19 cellular contexts compared by ENCODE assay signal in genomic region chr7:66356277-66356721, GRCh38.
DNase-seq lines count a peak whose midpoint lies in the region; ATAC-seq, FAIRE-seq and TF ChIP-seq lines count a peak whose summit lies in the region.
"Had no signal": no experiment of that assay in that cellular context is flagged by ENCODE, and none has a peak within 500 bp of the region (broad histone marks: within the 10 kb centered on the region; RNA-seq: fewer than 3 reads in every experiment).

No MANE protein-coding gene starts in this region.

- H3K4me1 Mint-ChIP-seq in T-cell: no peaks in the 10 kb centered on the region
- H3K4me1 Mint-ChIP-seq: activated CD4-positive, alpha-beta memory T cell treated with anti-CD3 and anti-CD28 coated beads, Interleukin-2, amount 10 ng/mL, durations not matched to agents 7 days and 5 days; CD4-positive, alpha-beta memory T cell; stimulated activated memory B cell treated with anti-CD40 and anti-IgM and Interleukin-4, amounts not matched to agents 10 μg/mL and 1 μg/mL and 100 μg/mL, for 72 hours had no signal

- no peaks in the 10 kb centered on the region for H3K9me3 ChIP-seq in small intestine (ENCODE audit: control insufficient read depth, low read depth)
- H3K9me3 ChIP-seq: uterus had no signal

- no peaks in the 10 kb centered on the region for H3K9me3 Mint-ChIP-seq in T-cell
- H3K9me3 Mint-ChIP-seq: activated CD4-positive, alpha-beta memory T cell treated with anti-CD3 and anti-CD28 coated beads, Interleukin-2, amount 10 ng/mL, durations not matched to agents 7 days and 5 days; CD4-positive, alpha-beta memory T cell; stimulated activated memory B cell treated with anti-CD40 and anti-IgM and Interleukin-4, amounts not matched to agents 10 μg/mL and 1 μg/mL and 100 μg/mL, for 72 hours had no signal

- ATAC-seq in HG03045 (IDR thresholded peaks at IDR 0.05; ENCODE audit: unreplicated experiment) (no peak), T-cell (replicated peaks in 1 of 4) (no peak)
- ATAC-seq: stimulated activated memory B cell treated with anti-CD40 and anti-IgM and Interleukin-4, amounts not matched to agents 10 μg/mL and 1 μg/mL and 100 μg/mL, for 72 hours had no signal

- DNase-seq in H4 (ENCODE audit: low spot score) (peak; percentile 77), amniotic epithelial cell (ENCODE audit: low read depth) (peak; percentile 61), foreskin fibroblast (peak; percentile 34 to 74), small intestine (peak; percentile 76), T1000 (lab: John Stamatoyannopoulos, UW) (no peak), AG20443 (ENCODE audit: low spot score) (no peak), T-cell (no peak)
- DNase-seq: activated CD4-positive, alpha-beta memory T cell treated with anti-CD3 and anti-CD28 coated beads, Interleukin-2, amount 10 ng/mL, durations not matched to agents 7 days and 5 days; amniotic stem cell; CD4-positive, alpha-beta memory T cell; cortex of kidney; KG1; NCI-H1417 treated with DMSO at 0.1 percent for 48 hours; NCI-H2227 treated with DMSO at 0.1 percent for 48 hours; nucleus accumbens; uterus had no signal

- TF ChIP-seq CTCF in foreskin fibroblast (IDR thresholded peaks at IDR 0.05; ENCODE audit: low read depth, low read length): no peak

- CTCF ChIA-PET in T-cell (lab: Charles Lee): no interaction called here

- H3K4me3 ChIP-seq in foreskin fibroblast (ENCODE audit: low read depth in 1 of 2, low read length in 2 of 2): no peak overlapping the region
- H3K4me3 ChIP-seq in small intestine (ENCODE audit: low read depth in 1 of 2, low read length in 2 of 2): no peak overlapping the region
- H3K4me3 ChIP-seq: uterus had no signal

- H3K4me1 ChIP-seq in small intestine (ENCODE audit: control insufficient read depth in 2 of 2, insufficient read depth in 1 of 2, low read depth in 1 of 2, low read length in 1 of 2): peaks cover 0 to 3% of the 10 kb centered on the region in 2 donors

- H3K4me3 Mint-ChIP-seq in T-cell: no peak overlapping the region
- H3K4me3 Mint-ChIP-seq: activated CD4-positive, alpha-beta memory T cell treated with anti-CD3 and anti-CD28 coated beads, Interleukin-2, amount 10 ng/mL, durations not matched to agents 7 days and 5 days; CD4-positive, alpha-beta memory T cell; stimulated activated memory B cell treated with anti-CD40 and anti-IgM and Interleukin-4, amounts not matched to agents 10 μg/mL and 1 μg/mL and 100 μg/mL, for 72 hours had no signal

- H3K27ac Mint-ChIP-seq in T-cell: no peak overlapping the region
- H3K27ac Mint-ChIP-seq: activated CD4-positive, alpha-beta memory T cell treated with anti-CD3 and anti-CD28 coated beads, Interleukin-2, amount 10 ng/mL, durations not matched to agents 7 days and 5 days; CD4-positive, alpha-beta memory T cell; stimulated activated memory B cell treated with anti-CD40 and anti-IgM and Interleukin-4, amounts not matched to agents 10 μg/mL and 1 μg/mL and 100 μg/mL, for 72 hours had no signal

- no peak for FAIRE-seq in small intestine (lab: Jason Lieb, UNC)
- FAIRE-seq: GM12891 had no signal

- 24 to 58% (median 38%) methylated on average over 6 of the region's 6 CpGs for WGBS in small intestine, 3 donors

- H3K36me3 Mint-ChIP-seq in T-cell: no peaks in the 10 kb centered on the region
- H3K36me3 Mint-ChIP-seq: CD4-positive, alpha-beta memory T cell; stimulated activated memory B cell treated with anti-CD40 and anti-IgM and Interleukin-4, amounts not matched to agents 10 μg/mL and 1 μg/mL and 100 μg/mL, for 72 hours had no signal

- POLR2A ChIA-PET in T-cell (lab: Charles Lee): no interaction called here

- no peaks in the 10 kb centered on the region for H3K27me3 Mint-ChIP-seq in T-cell
- H3K27me3 Mint-ChIP-seq: stimulated activated memory B cell treated with anti-CD40 and anti-IgM and Interleukin-4, amounts not matched to agents 10 μg/mL and 1 μg/mL and 100 μg/mL, for 72 hours had no signal

- no peaks in the 10 kb centered on the region for H3K27me3 ChIP-seq in small intestine (ENCODE audit: control insufficient read depth in 2 of 2, insufficient read depth in 2 of 2, low read length in 2 of 2)
- H3K27me3 ChIP-seq: uterus had no signal

- H3K27ac ChIP-seq in small intestine (ENCODE audit: low read depth in 1 of 2, low read length in 1 of 2): no peak overlapping the region
- H3K27ac ChIP-seq: uterus had no signal

- H3K36me3 ChIP-seq in small intestine (ENCODE audit: control insufficient read depth in 2 of 2, insufficient read depth in 2 of 2, low read length in 2 of 2): no peaks in the 10 kb centered on the region
- H3K36me3 ChIP-seq: uterus had no signal

Comparison
In these comparisons a context has a peak if more than half of its experiments do, and no peak if none do; other contexts are left out.
1. DNase-seq: peak in H4 (single experiment), amniotic epithelial cell (single experiment), foreskin fibroblast (2 of 2) and small intestine (single experiment); none in T1000 (single experiment), AG20443 (single experiment) and T-cell (0 of 34).